17 cellular contexts compared by ENCODE assay signal in the genomic region with DNA sequence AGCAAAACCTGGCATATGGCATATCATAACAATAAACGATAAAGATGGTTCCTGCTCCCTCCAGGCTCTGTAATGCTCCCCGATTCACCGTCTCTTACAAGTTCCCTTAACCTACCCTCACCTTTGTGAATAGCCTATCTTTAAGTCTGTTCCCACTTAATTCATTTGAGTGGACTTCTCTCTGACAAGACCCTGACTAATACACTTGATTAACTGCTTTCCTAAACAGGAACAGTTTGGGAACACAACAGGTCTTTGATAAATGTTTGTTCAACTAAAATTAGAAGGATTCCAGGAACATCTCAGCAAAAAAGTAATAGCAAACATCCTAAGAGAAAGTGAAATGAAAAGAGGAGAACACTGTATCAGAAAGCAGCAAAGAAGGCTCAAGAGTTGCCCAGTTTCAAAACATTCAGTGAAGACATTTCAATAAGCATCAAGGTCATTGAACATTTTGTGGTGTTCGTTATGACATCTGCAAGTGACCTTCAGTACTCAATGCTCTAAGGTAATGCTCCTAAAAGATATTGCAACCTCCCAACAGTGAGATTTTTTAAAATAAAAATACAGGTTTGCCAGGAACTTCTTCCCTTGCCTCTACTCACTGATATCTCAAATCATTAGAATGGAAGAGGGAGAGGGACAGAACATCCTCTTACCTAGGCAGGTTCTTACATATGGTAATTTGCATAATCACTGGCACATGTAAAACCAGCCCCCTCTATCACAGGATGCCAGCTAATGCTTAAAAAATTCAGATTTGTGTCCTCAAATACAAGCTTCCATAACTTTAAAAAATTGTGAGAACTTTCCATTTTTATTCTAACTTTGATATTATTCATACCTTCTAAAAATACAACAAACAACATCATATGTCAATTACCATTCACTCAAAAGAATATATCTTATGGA. TPM values are rescaled to one million over a fixed set of nuclear protein-coding genes. Genes with fewer than 3 reads are reported as not detected.
DNase-seq lines count a peak whose midpoint lies in the region; ATAC-seq and TF ChIP-seq lines count a peak whose summit lies in the region.
"Had no signal": no experiment of that assay in that cellular context is flagged by ENCODE, and none has a peak within 500 bp of the region (broad histone marks: within the 10 kb centered on the region; RNA-seq: fewer than 3 reads in every experiment).

No MANE protein-coding gene starts in this region.

- H3K9me3 ChIP-seq in breast epithelium (no peaks in the 10 kb centered on the region), left lung (no peaks in the 10 kb centered on the region)
- H3K9me3 ChIP-seq: transverse colon had no signal

- H3K9me3 Mint-ChIP-seq in MCF 10A (ENCODE audit: unreplicated experiment): no peaks in the 10 kb centered on the region
- H3K9me3 Mint-ChIP-seq in WTC11: no peaks in the 10 kb centered on the region
- H3K9me3 Mint-ChIP-seq: activated CD4-positive, alpha-beta memory T cell treated with anti-CD3 and anti-CD28 coated beads for 36 hours; natural killer cell treated with Interleukin-12 subunit alpha and Interleukin-12 subunit beta and Interleukin-15 and Interleukin-18, amount 100 ng/mL, for 72 hours had no signal

- 0 out of 2 replicates have a peak, but pooled peaks have one; percentile 26 for ATAC-seq in WTC11
- ATAC-seq in left lung: peak; percentile 9
- no peak for ATAC-seq in esophagus mucosa
- no peak for ATAC-seq in GM21390 (IDR thresholded peaks at IDR 0.05; ENCODE audit: unreplicated experiment)
- no peak for ATAC-seq in stimulated activated naive CD8-positive, alpha-beta T cell treated with anti-CD3 and anti-CD28 coated beads, Interleukin-15, Interleukin-2, amounts not matched to agents 100 U/mL and 50 U/mL, for 24 hours
- ATAC-seq: natural killer cell treated with Interleukin-12 subunit alpha and Interleukin-12 subunit beta and Interleukin-15 and Interleukin-18, amount 100 ng/mL, for 72 hours had no signal

- CTCF ChIA-PET in MCF 10A (lab: Yijun Ruan, JAX) (no interaction called here), WTC11 (lab: Charles Lee) (no interaction called here)

- peak overlapping the region in 1 of 2 donors; percentile 48 for H3K27ac ChIP-seq in breast epithelium
- H3K27ac ChIP-seq in left lung: peak overlapping the region in 1 of 2 donors; percentile 59
- H3K27ac ChIP-seq: transverse colon had no signal

- H3K4me3 ChIP-seq in breast epithelium (no peak overlapping the region), left lung (no peak overlapping the region)
- H3K4me3 ChIP-seq: skin epidermis, transverse colon had no signal

- intact Hi-C loops in MCF 10A (cut with micrococcal nuclease) (no loop called here), breast epithelium (cut with DNase I; ENCODE audit: low total_unique reads) (no loop called here), left lung (cut with DNase I) (no loop called here)

- TF ChIP-seq POLR2A in breast epithelium (IDR thresholded peaks at IDR 0.05): no peak

- H3K4me1 ChIP-seq in breast epithelium (no peaks in the 10 kb centered on the region), left lung (peaks cover 0 to 21% of the 10 kb centered on the region in 2 donors)

- BruUV-seq in MCF 10A (replicated peaks; lab: Mats Ljungman, UMichigan): TSS peak; percentile 81

- peaks cover 28% of the 10 kb centered on the region for H3K4me1 Mint-ChIP-seq in MCF 10A (ENCODE audit: insufficient read depth, unreplicated experiment)
- H3K4me1 Mint-ChIP-seq in WTC11: peaks cover 14% of the 10 kb centered on the region

- DNase-seq in MCF 10A (ENCODE audit: unreplicated experiment) (no peak), breast epithelium (ENCODE audit: low spot score in 2 of 2) (no peak), WTC11 (ENCODE audit: low spot score) (no peak), left lung (no peak), OCI-M2 (lab: John Stamatoyannopoulos, UW; ENCODE audit: unreplicated experiment) (no peak)
- DNase-seq in stimulated activated naive CD8-positive, alpha-beta T cell treated with anti-CD3 and anti-CD28 coated beads, Interleukin-15, Interleukin-2, amounts not matched to agents 100 U/mL and 50 U/mL, for 24 hours: no peak
- DNase-seq: cerebellar nuclear complex, DMS 273 treated with DMSO at 0.1 percent for 48 hours, KBM-7, NCI-H187 treated with DMSO at 0.1 percent for 48 hours, T-helper 2 cell had no signal

- POLR2A ChIA-PET in MCF 10A (lab: Yijun Ruan, JAX) (interaction anchor here (0.9 to 3.3 kb wide), 8 partner anchors 10 to 115 kb away, joined by 3 to 57 read pairs (median 7); partner anchors contain the start of gene ARHGAP12), WTC11 (lab: Charles Lee) (no interaction called here)

- no peaks in the 10 kb centered on the region for H3K27me3 ChIP-seq in breast epithelium
- no peaks in the 10 kb centered on the region for H3K27me3 ChIP-seq in left lung
- H3K27me3 ChIP-seq: transverse colon had no signal

- H3K4me3 Mint-ChIP-seq in MCF 10A (ENCODE audit: unreplicated experiment) (no peak overlapping the region), WTC11 (no peak overlapping the region)
- H3K4me3 Mint-ChIP-seq: activated CD4-positive, alpha-beta memory T cell treated with anti-CD3 and anti-CD28 coated beads for 36 hours; natural killer cell treated with Interleukin-12 subunit alpha and Interleukin-12 subunit beta and Interleukin-15 and Interleukin-18, amount 100 ng/mL, for 72 hours had no signal

- no peaks in the 10 kb centered on the region for H3K36me3 ChIP-seq in breast epithelium
- no peaks in the 10 kb centered on the region for H3K36me3 ChIP-seq in left lung
- H3K36me3 ChIP-seq: transverse colon had no signal

- TF ChIP-seq CTCF in MCF 10A (IDR thresholded peaks at IDR 0.05; ENCODE audit: unreplicated experiment) (no peak), breast epithelium (IDR thresholded peaks at IDR 0.05) (no peak), WTC11 (IDR thresholded peaks at IDR 0.05) (no peak), left lung (IDR thresholded peaks at IDR 0.05) (no peak)

- H3K36me3 Mint-ChIP-seq in MCF 10A (ENCODE audit: insufficient read depth, unreplicated experiment): no peaks in the 10 kb centered on the region
- no peaks in the 10 kb centered on the region for H3K36me3 Mint-ChIP-seq in WTC11
- H3K36me3 Mint-ChIP-seq: activated CD4-positive, alpha-beta memory T cell treated with anti-CD3 and anti-CD28 coated beads for 36 hours; natural killer cell treated with Interleukin-12 subunit alpha and Interleukin-12 subunit beta and Interleukin-15 and Interleukin-18, amount 100 ng/mL, for 72 hours had no signal

- H3K27me3 Mint-ChIP-seq in MCF 10A (ENCODE audit: insufficient read depth, unreplicated experiment) (no peaks in the 10 kb centered on the region), WTC11 (ENCODE audit: low read depth) (no peaks in the 10 kb centered on the region)
- H3K27me3 Mint-ChIP-seq: activated CD4-positive, alpha-beta memory T cell treated with anti-CD3 and anti-CD28 coated beads for 36 hours; natural killer cell treated with Interleukin-12 subunit alpha and Interleukin-12 subunit beta and Interleukin-15 and Interleukin-18, amount 100 ng/mL, for 72 hours had no signal

- H3K27ac Mint-ChIP-seq in MCF 10A (ENCODE audit: low read depth, unreplicated experiment): peak overlapping the region; percentile 87
- no peak overlapping the region for H3K27ac Mint-ChIP-seq in WTC11
- H3K27ac Mint-ChIP-seq: activated CD4-positive, alpha-beta memory T cell treated with anti-CD3 and anti-CD28 coated beads for 36 hours; natural killer cell treated with Interleukin-12 subunit alpha and Interleukin-12 subunit beta and Interleukin-15 and Interleukin-18, amount 100 ng/mL, for 72 hours had no signal

TF ChIP-seq in WTC11, 78 proteins besides CTCF, POLR2A, EP300 and RAD21:
- no peak for TF ChIP-seq GTF2I (CRISPR knock-in tag; conservative IDR thresholded peaks at IDR 0.05)

RNA-seq across cellular contexts. Expression of gene ARHGAP12, which starts 11.4 kb away (rescaled TPM):
- 25.8 and 26.0 TPM in 2 replicates for total RNA-seq in MCF 10A (2022)
- total RNA-seq in breast epithelium: 100 to 1,000 TPM in 1 of 3 donors, 10 to 100 TPM in 2; 40.0 to 102 (median 60.0) TPM
- 34.1 to 39.5 TPM (median 36.9 TPM) in 3 replicates for total RNA-seq in WTC11 (2021)
- 10 to 100 TPM; 25.5 TPM for total RNA-seq in left lung
- 11.2 TPM for total RNA-seq in esophagus mucosa

Comparison
In these comparisons a context has a peak if more than half of its experiments do, and no peak if none do; other contexts are left out.
1. ATAC-seq: peak in WTC11 (single experiment) and left lung (single experiment); none in esophagus mucosa (single experiment), GM21390 (single experiment) and stimulated activated naive CD8-positive, alpha-beta T cell treated with anti-CD3 and anti-CD28 coated beads, Interleukin-15, Interleukin-2, amounts not matched to agents 100 U/mL and 50 U/mL, for 24 hours (single experiment).